Comparison of ENCODE assay signal across 1 cellular context in the genomic region with DNA sequence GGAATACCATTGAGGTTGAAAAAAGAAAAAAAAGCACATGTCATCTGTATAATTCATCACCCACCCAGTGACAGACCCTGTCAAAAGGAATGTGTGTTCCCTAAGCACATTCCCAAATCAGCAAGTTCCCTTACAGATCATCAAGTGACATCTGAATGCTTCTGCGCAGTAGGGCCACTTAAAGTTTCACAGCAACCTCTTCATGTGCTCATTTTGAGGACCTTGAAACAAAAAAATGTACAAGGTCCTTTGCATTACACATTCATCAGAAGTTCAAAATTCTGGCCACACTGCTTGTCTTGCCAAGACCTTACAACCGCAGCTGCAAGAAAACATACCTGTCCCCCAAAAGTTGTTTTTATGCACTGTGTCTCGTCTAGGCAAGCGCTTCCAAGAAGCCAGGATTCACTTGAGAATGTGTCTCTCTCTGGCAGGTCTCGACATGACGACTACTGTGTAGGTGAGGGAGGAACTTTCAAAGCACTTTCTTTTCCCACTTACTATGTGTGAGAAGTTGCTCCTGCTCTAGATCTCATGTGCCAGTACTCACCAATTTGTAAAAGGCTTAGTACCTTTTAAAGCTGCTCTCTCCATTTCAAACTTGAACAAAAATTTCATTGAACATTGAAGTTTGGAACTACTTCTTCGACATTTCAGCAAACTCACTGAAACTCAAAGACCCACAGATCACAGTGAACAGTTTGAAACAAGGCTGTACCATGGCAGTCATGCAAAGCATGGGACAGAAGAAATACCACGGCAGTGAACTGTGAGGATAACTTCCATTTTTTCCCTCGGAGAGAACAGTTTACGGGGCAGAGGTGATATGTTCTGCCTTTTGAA.
TF ChIP-seq lines count a peak whose summit lies in the region.

No MANE protein-coding gene starts in this region.

TF ChIP-seq in HCT116, 20 proteins besides CTCF, POLR2A, EP300 and RAD21:
- no peak for TF ChIP-seq MAX (IDR thresholded peaks at IDR 0.05)
- 0 out of 2 replicates have a peak, but pooled peaks have one; percentile 13 for TF ChIP-seq POLR2AphosphoS5 (IDR thresholded peaks at IDR 0.05; ENCODE audit: low read depth, low read length)
